ENCODE assay signal across 14 cellular contexts in genomic region chrX:115563633-115564182, GRCh38. TPM values are rescaled to one million over a fixed set of nuclear protein-coding genes. Genes with fewer than 3 reads are reported as not detected.
DNase-seq lines count a peak whose midpoint lies in the region; ATAC-seq and TF ChIP-seq lines count a peak whose summit lies in the region.
"Had no signal": no experiment of that assay in that cellular context is flagged by ENCODE, and none has a peak within 500 bp of the region (broad histone marks: within the 10 kb centered on the region; RNA-seq: fewer than 3 reads in every experiment).

No MANE protein-coding gene starts in this region.

- no peaks in the 10 kb centered on the region for H3K9me3 Mint-ChIP-seq in immature natural killer cell
- H3K9me3 Mint-ChIP-seq: activated naive CD4-positive, alpha-beta T cell treated with anti-CD3 and anti-CD28 coated beads, Interleukin-2, amount 50 U/mL, for 24 hours had no signal

- H3K4me2 ChIP-seq in skeletal muscle satellite cell (ENCODE audit: low read length), result peak overlapping the region; percentile 84

- H3K4me3 ChIP-seq in HEK293 (ENCODE audit: low read depth, low read length), result peak overlapping the region; percentile 91
- H3K4me3 ChIP-seq in Panc1 (ENCODE audit: low read depth in 2 of 2, low read length in 2 of 2), result peak overlapping the region in 1 of 2 experiments; percentile 80; a peak in 3 of 4 replicates
- H3K4me3 ChIP-seq in gastroesophageal sphincter, result peak overlapping the region in 1 of 2 donors; percentile 66
- no peak overlapping the region for H3K4me3 ChIP-seq in skeletal muscle satellite cell (ENCODE audit: low read length)
- H3K4me3 ChIP-seq: mucosa of descending colon had no signal

- peaks cover 8 to 35% (median 19%) of the 10 kb centered on the region in 3 donors for H3K27me3 Mint-ChIP-seq in immature natural killer cell (ENCODE audit: low read depth in 3 of 3)
- H3K27me3 Mint-ChIP-seq: activated naive CD4-positive, alpha-beta T cell treated with anti-CD3 and anti-CD28 coated beads, Interleukin-2, amount 50 U/mL, for 24 hours had no signal

- no peak overlapping the region for H3K27ac Mint-ChIP-seq in immature natural killer cell
- H3K27ac Mint-ChIP-seq: activated naive CD4-positive, alpha-beta T cell treated with anti-CD3 and anti-CD28 coated beads, Interleukin-2, amount 50 U/mL, for 24 hours had no signal

- H3K4me1 ChIP-seq in HEK293 (ENCODE audit: control insufficient read depth, insufficient read depth, low read length) (peaks cover 4% of the 10 kb centered on the region; the same call in 1 of the 2 replicates), Panc1 (ENCODE audit: control insufficient read depth, insufficient read depth, low read length) (peaks cover 43% of the 10 kb centered on the region), gastroesophageal sphincter (peaks cover 0 to 22% (median 0%) of the 10 kb centered on the region in 3 donors), skeletal muscle satellite cell (ENCODE audit: control insufficient read depth, insufficient read depth, low read length) (peaks cover 25% of the 10 kb centered on the region)

- no peak overlapping the region for H3K27ac ChIP-seq in HEK293 (ENCODE audit: extremely low read depth, low read depth, low read length)
- H3K27ac ChIP-seq in Panc1 (ENCODE audit: low read length), result peak overlapping the region; percentile 92
- peak overlapping the region; percentile 1 to 92 (median 90) for H3K27ac ChIP-seq in gastroesophageal sphincter

- in situ Hi-C loops in Panc1 (cut with HindIII; ENCODE audit: low pct_unique_long_range_greater_than_20kb, low sequenced_read_pairs), result no loop called here

- no peak overlapping the region for H3K4me3 Mint-ChIP-seq in immature natural killer cell
- H3K4me3 Mint-ChIP-seq: activated naive CD4-positive, alpha-beta T cell treated with anti-CD3 and anti-CD28 coated beads, Interleukin-2, amount 50 U/mL, for 24 hours had no signal

- DNase-seq in Panc1 (ENCODE audit: low read depth, low spot score), result no peak
- no peak for DNase-seq in immature natural killer cell
- DNase-seq in effector CD8-positive, alpha-beta T cell (lab: John Stamatoyannopoulos, UW), result no peak
- DNase-seq: mucosa of descending colon; NCI-H2029; SHP77 treated with DMSO at 0.1 percent for 48 hours; stimulated activated CD4-positive, alpha-beta T cell treated with anti-CD3 and anti-CD28 coated beads, Interleukin-15, amount 100 ng/mL, for 24 hours; stimulated activated naive CD4-positive, alpha-beta T cell treated with Interleukin-2 at 50 U/mL for 16 hours had no signal

- TF ChIP-seq POLR2A in gastroesophageal sphincter (IDR thresholded peaks at IDR 0.05), result no peak

- H3K4me1 Mint-ChIP-seq in immature natural killer cell, result peaks cover 0 to 7% of the 10 kb centered on the region in 2 donors
- H3K4me1 Mint-ChIP-seq: activated naive CD4-positive, alpha-beta T cell treated with anti-CD3 and anti-CD28 coated beads, Interleukin-2, amount 50 U/mL, for 24 hours had no signal

- H3K36me3 ChIP-seq in HEK293 (ENCODE audit: control insufficient read depth in 2 of 2, insufficient read depth in 1 of 2, low read length in 2 of 2) (peaks cover 0 to 13% of the 10 kb centered on the region in 2 experiments; a peak in 2 of 3 replicates), Panc1 (ENCODE audit: control insufficient read depth, insufficient read depth, low read length) (no peaks in the 10 kb centered on the region; the same call in 1 of the 2 replicates), gastroesophageal sphincter (no peaks in the 10 kb centered on the region), skeletal muscle satellite cell (ENCODE audit: insufficient read depth, low read length) (no peaks in the 10 kb centered on the region)

- TF ChIP-seq CTCF in HEK293 (tag by site-specific recombination; IDR thresholded peaks at IDR 0.05) (no peak), Panc1 (IDR thresholded peaks at IDR 0.05) (no peak; the same call in 1 of the 2 replicates), gastroesophageal sphincter (IDR thresholded peaks at IDR 0.05) (no peak)

- WGBS in gastroesophageal sphincter (ENCODE audit: low coverage in 1 of 2), 2 donors, result 25 to 29% methylated on average over 2 to 3 of the region's 4 CpGs

- H3K9ac ChIP-seq in skeletal muscle satellite cell (ENCODE audit: low read depth, low read length), result no peak overlapping the region

- CTCF ChIA-PET in HEK293 (lab: Yijun Ruan, JAX) (interaction anchor here (0.6 to 1.8 kb wide), 7 partner anchors 17 to 234 kb away, joined by 3 to 5 read pairs (median 4); no protein-coding TSS in a partner anchor), Panc1 (lab: Charles Lee) (no interaction called here)

- TF ChIP-seq EP300 in gastroesophageal sphincter (IDR thresholded peaks at IDR 0.05), result no peak

- H3K9me3 ChIP-seq in HEK293 (ENCODE audit: control insufficient read depth, insufficient read depth, low read depth, low read length), result no peaks in the 10 kb centered on the region
- H3K9me3 ChIP-seq in Panc1 (ENCODE audit: control insufficient read depth, insufficient read depth, low read depth, low read length), result no peaks in the 10 kb centered on the region
- no peaks in the 10 kb centered on the region for H3K9me3 ChIP-seq in gastroesophageal sphincter
- H3K9me3 ChIP-seq in skeletal muscle satellite cell (replicated peaks; ENCODE audit: low read length), result no peaks in the 10 kb centered on the region
- H3K9me3 ChIP-seq: mucosa of descending colon had no signal

- no peaks in the 10 kb centered on the region for H3K36me3 Mint-ChIP-seq in immature natural killer cell
- H3K36me3 Mint-ChIP-seq: activated naive CD4-positive, alpha-beta T cell treated with anti-CD3 and anti-CD28 coated beads, Interleukin-2, amount 50 U/mL, for 24 hours had no signal

- no peaks in the 10 kb centered on the region for H3K27me3 ChIP-seq in Panc1 (ENCODE audit: control insufficient read depth, insufficient read depth, low read length)
- no peaks in the 10 kb centered on the region for H3K27me3 ChIP-seq in gastroesophageal sphincter
- H3K27me3 ChIP-seq in skeletal muscle satellite cell (ENCODE audit: control insufficient read depth, insufficient read depth, low read length), result peaks cover 12% of the 10 kb centered on the region

- BruUV-seq in Panc1 (replicated peaks; lab: Mats Ljungman, UMichigan), result no TSS peak

- intact Hi-C loops in Panc1 (cut with micrococcal nuclease; ENCODE audit: unreplicated experiment), result loop anchor here (5.0 kb wide), 1 partner anchor 231 kb away; no protein-coding TSS in a partner anchor

- POLR2A ChIA-PET in HEK293 (lab: Yijun Ruan, JAX) (no interaction called here), Panc1 (lab: Charles Lee) (no interaction called here)

- ATAC-seq in Panc1, result no peak
- no peak for ATAC-seq in gastroesophageal sphincter
- no peak for ATAC-seq in HG03139 (IDR thresholded peaks at IDR 0.05; ENCODE audit: unreplicated experiment)
- no peak for ATAC-seq in GM21723 (IDR thresholded peaks at IDR 0.05; ENCODE audit: unreplicated experiment)
- ATAC-seq: mucosa of descending colon had no signal

TF ChIP-seq in HEK293, 187 proteins besides CTCF, POLR2A, EP300 and RAD21 (continues in another document):
- no peak for TF ChIP-seq YY2 (tag by site-specific recombination; IDR thresholded peaks at IDR 0.05)
- no peak for TF ChIP-seq SALL2 (tag by site-specific recombination; IDR thresholded peaks at IDR 0.05; ENCODE audit: borderline replicate concordance)
- no peak for TF ChIP-seq ZNF366 (tag by site-specific recombination; conservative IDR thresholded peaks at IDR 0.05)
- TF ChIP-seq ZNF561 (tag by site-specific recombination; IDR thresholded peaks at IDR 0.05; ENCODE audit: borderline replicate concordance), result no peak
- TF ChIP-seq ZBTB6 (tag by site-specific recombination; IDR thresholded peaks at IDR 0.05), result no peak
- no peak for TF ChIP-seq GLIS2 (tag by site-specific recombination; IDR thresholded peaks at IDR 0.05)
- no peak for TF ChIP-seq ZSCAN23 (tag by site-specific recombination; IDR thresholded peaks at IDR 0.05)
- TF ChIP-seq PRDM6 (tag by site-specific recombination; IDR thresholded peaks at IDR 0.05), result no peak
- TF ChIP-seq ZBTB21 (tag by site-specific recombination; IDR thresholded peaks at IDR 0.05), result no peak
- TF ChIP-seq SCRT1 (tag by site-specific recombination; IDR thresholded peaks at IDR 0.05; ENCODE audit: borderline replicate concordance), result no peak
- TF ChIP-seq ZNF354C (tag by site-specific recombination; IDR thresholded peaks at IDR 0.05; ENCODE audit: borderline replicate concordance, low read depth), result no peak

RNA-seq across cellular contexts. Expression of gene PLS3, which starts 2.7 kb away (rescaled TPM):
- total RNA-seq in Panc1 (2021; ENCODE audit: unreplicated experiment) (164 TPM), gastroesophageal sphincter (100 to 1,000 TPM in 3 of 4 donors, 10 to 100 TPM in 1; 83.5 to 134 (median 114) TPM)
- polyA plus RNA-seq in Panc1 (2012; ENCODE audit: insufficient read length), result 83.8 TPM
- total RNA-seq in skeletal muscle satellite cell (2012; rRNA removed), result 144 and 162 TPM in 2 replicates
- polyA plus RNA-seq in immature natural killer cell, result 1 to 10 TPM in 2 of 3 donors, not detected in 1; 1.1 to 2.4 TPM
